ENCODE assay signal across 16 cellular contexts in the genomic region with DNA sequence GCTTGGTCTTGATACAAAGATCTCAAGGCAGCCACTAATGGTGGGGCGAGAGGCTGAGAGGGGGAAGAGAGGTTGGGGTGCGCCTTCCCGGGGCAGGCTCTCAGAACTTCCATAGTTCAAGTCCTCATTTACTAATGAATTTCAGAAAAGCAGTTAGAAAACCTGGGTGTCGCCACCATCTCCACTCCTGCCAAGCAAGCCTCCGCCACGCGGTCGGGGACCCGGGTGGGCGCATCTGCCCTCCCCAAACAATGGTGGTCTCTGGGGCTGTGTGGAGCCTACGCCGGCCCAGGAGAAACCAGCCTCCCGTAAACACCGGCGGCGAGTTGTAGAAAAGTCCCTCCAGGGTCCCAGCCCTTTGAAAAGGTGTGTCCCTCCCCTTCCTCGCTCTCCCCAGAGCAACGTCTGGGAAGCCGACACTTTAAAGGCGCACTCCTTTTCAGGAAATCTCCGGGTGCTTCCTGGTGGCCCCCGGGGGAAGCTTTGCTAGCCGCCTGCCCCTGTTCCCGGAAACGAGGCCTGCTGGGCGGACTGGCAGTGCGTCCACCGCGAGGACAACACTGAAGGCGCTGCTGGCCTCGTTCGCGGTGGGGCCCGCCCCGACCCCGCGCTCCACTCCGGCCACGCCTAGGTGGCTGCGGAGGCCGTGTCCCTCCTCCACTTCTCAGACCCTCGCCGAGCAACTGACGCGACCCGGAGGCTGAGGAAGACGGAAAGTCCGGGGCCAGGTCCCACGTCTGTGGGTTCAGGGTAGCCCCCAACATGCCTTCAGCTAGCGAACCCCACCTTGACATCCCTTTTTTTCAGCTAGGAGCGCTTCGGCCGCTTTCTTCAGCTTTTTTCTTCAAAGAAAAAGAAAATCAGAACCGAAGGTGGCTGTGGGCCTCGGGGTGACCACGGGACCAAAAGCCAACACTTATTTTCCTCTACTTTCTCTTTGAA. TPM values are rescaled to one million over a fixed set of nuclear protein-coding genes. Genes with fewer than 3 reads are reported as not detected.
DNase-seq lines count a peak whose midpoint lies in the region; ATAC-seq, FAIRE-seq and TF ChIP-seq lines count a peak whose summit lies in the region.
"Had no signal": no experiment of that assay in that cellular context is flagged by ENCODE, and none has a peak within 500 bp of the region (broad histone marks: within the 10 kb centered on the region; RNA-seq: fewer than 3 reads in every experiment).

No MANE protein-coding gene starts in this region.

- no peak overlapping the region for H3K18ac ChIP-seq in mesenchymal stem cell (ENCODE audit: low read depth in 1 of 2, low read length in 2 of 2)

- H3K79me1 ChIP-seq in mesenchymal stem cell (replicated peaks; ENCODE audit: low read length, poor library complexity, severe bottlenecking) = no peaks in the 10 kb centered on the region

- H3K14ac ChIP-seq in mesenchymal stem cell (ENCODE audit: low read length in 2 of 2) = no peak overlapping the region

- dilution Hi-C loops in endothelial cell of umbilical vein (cut with MboI; ENCODE audit: extremely low pct_ligation_motif_present, low sequenced_read_pairs) = no loop called here

- no peak overlapping the region for H2BK5ac ChIP-seq in mesenchymal stem cell (ENCODE audit: low read depth, low read length, poor library complexity, severe bottlenecking)

- no peak overlapping the region for H2AK5ac ChIP-seq in mesenchymal stem cell (ENCODE audit: low read length, severe bottlenecking)

- H2BK15ac ChIP-seq in mesenchymal stem cell (ENCODE audit: low read depth, poor library complexity, severe bottlenecking) = no peak overlapping the region

- POLR2A ChIA-PET in WTC11 (lab: Charles Lee) = no interaction called here
- POLR2A ChIA-PET in endothelial cell of umbilical vein (lab: Charles Lee) = no interaction called here

- H2BK12ac ChIP-seq in mesenchymal stem cell (ENCODE audit: low read length in 2 of 2) = no peak overlapping the region

- H3K27me3 Mint-ChIP-seq in WTC11 (ENCODE audit: low read depth) = peaks cover 97% of the 10 kb centered on the region

- H3K4ac ChIP-seq in mesenchymal stem cell (ENCODE audit: low read depth in 1 of 2, low read length in 2 of 2) = no peak overlapping the region

- peak; percentile 45 for ATAC-seq in WTC11

- peak overlapping the region; percentile 30 for H3K4me2 ChIP-seq in endothelial cell of umbilical vein (ENCODE audit: insufficient read depth, low read length)
- peak overlapping the region; percentile 9 for H3K4me2 ChIP-seq in mesenchymal stem cell (ENCODE audit: low read length, poor library complexity, severe bottlenecking)

- H3K4me1 ChIP-seq in endothelial cell of umbilical vein (ENCODE audit: control insufficient read depth, extremely low read depth, insufficient read depth, low read length) (peaks cover 5% of the 10 kb centered on the region), mesenchymal stem cell (ENCODE audit: control insufficient read depth, insufficient read depth, low read depth, low read length) (peaks cover 14% of the 10 kb centered on the region), stomach (peaks cover 16 to 35% (median 25%) of the 10 kb centered on the region in 4 donors), Peyer's patch (peaks cover 0 to 15% (median 0%) of the 10 kb centered on the region in 4 donors)

- no peaks in the 10 kb centered on the region for H3K36me3 ChIP-seq in endothelial cell of umbilical vein (ENCODE audit: control insufficient read depth in 2 of 2, extremely low read depth in 1 of 2, insufficient read depth in 2 of 2, low read length in 2 of 2)
- H3K36me3 ChIP-seq in mesenchymal stem cell (ENCODE audit: control insufficient read depth in 1 of 2, insufficient read depth in 2 of 2, low read depth in 1 of 2, low read length in 2 of 2) = no peaks in the 10 kb centered on the region
- no peaks in the 10 kb centered on the region for H3K36me3 ChIP-seq in stomach
- H3K36me3 ChIP-seq in Peyer's patch = no peaks in the 10 kb centered on the region

- H3K4me3 ChIP-seq in endothelial cell of umbilical vein (replicated peaks in 1 of 3; ENCODE audit: insufficient read depth in 1 of 3, low read depth in 1 of 3, low read length in 3 of 3) = peak overlapping the region in 1 of 3 experiments; percentile 12
- H3K4me3 ChIP-seq in mesenchymal stem cell (ENCODE audit: insufficient read depth in 1 of 2, low read depth in 1 of 2, low read length in 2 of 2) = peak overlapping the region in 1 of 2 experiments; percentile 67
- H3K4me3 ChIP-seq in stomach = peak overlapping the region; percentile 16 to 50 (median 33)
- peak overlapping the region in 2 of 4 donors; percentile 42 to 44 for H3K4me3 ChIP-seq in Peyer's patch

- no peaks in the 10 kb centered on the region for H3K9me3 Mint-ChIP-seq in WTC11

- no peak for TF ChIP-seq EP300 in stomach (IDR thresholded peaks at IDR 0.05)

- H3K27ac ChIP-seq in endothelial cell of umbilical vein (ENCODE audit: insufficient read depth, low read depth, low read length) (no peak overlapping the region), mesenchymal stem cell (ENCODE audit: low read length, poor library complexity, severe bottlenecking) (no peak overlapping the region), stomach (no peak overlapping the region), Peyer's patch (no peak overlapping the region)
- H3K27ac ChIP-seq: HL-60 had no signal

- peaks cover 74 to 95% of the 10 kb centered on the region in 2 experiments for H3K27me3 ChIP-seq in endothelial cell of umbilical vein (ENCODE audit: control insufficient read depth in 2 of 2, insufficient read depth in 2 of 2, low read length in 2 of 2)
- peaks cover 77 to 94% of the 10 kb centered on the region in 2 experiments for H3K27me3 ChIP-seq in mesenchymal stem cell (ENCODE audit: control insufficient read depth in 1 of 2, insufficient read depth in 1 of 2, low read length in 2 of 2)
- H3K27me3 ChIP-seq in stomach = peaks cover 34 to 95% (median 73%) of the 10 kb centered on the region in 3 donors
- H3K27me3 ChIP-seq in Peyer's patch = peaks cover 0 to 47% of the 10 kb centered on the region in 2 donors

- H3K4me1 Mint-ChIP-seq in WTC11 = peaks cover 26% of the 10 kb centered on the region

- TF ChIP-seq POLR2A in endothelial cell of umbilical vein (IDR thresholded peaks at IDR 0.05; ENCODE audit: low read depth, low read length) (no peak), stomach (IDR thresholded peaks at IDR 0.05) (no peak), Peyer's patch (IDR thresholded peaks at IDR 0.05) (no peak)

- CTCF ChIA-PET in WTC11 (lab: Charles Lee) (interaction anchor here (0.9 kb wide), 1 partner anchor 31 kb away, joined by 3 read pairs; no protein-coding TSS in a partner anchor), endothelial cell of umbilical vein (lab: Charles Lee) (no interaction called here)

- no peaks in the 10 kb centered on the region for H3K36me3 Mint-ChIP-seq in WTC11

- H3K9me3 ChIP-seq in endothelial cell of umbilical vein (replicated peaks; ENCODE audit: control insufficient read depth, insufficient read depth, low read length) = no peaks in the 10 kb centered on the region
- H3K9me3 ChIP-seq in mesenchymal stem cell (ENCODE audit: control insufficient read depth, low read length) = no peaks in the 10 kb centered on the region
- peaks cover 0 to under 1% (median 0%) of the 10 kb centered on the region in 4 donors for H3K9me3 ChIP-seq in stomach
- no peaks in the 10 kb centered on the region for H3K9me3 ChIP-seq in Peyer's patch

- peak; percentile 36 for DNase-seq in WTC11 (ENCODE audit: low spot score)
- DNase-seq in endothelial cell of umbilical vein (ENCODE audit: low read depth, low spot score) = no peak
- DNase-seq in mesenchymal stem cell = no peak
- no peak for DNase-seq in stomach
- DNase-seq in NCI-H1694 (lab: John Stamatoyannopoulos, UW) = no peak
- DNase-seq in NCI-H510A treated with DMSO at 0.1 percent for 48 hours (lab: John Stamatoyannopoulos, UW) = no peak
- DNase-seq in Peyer's patch = no peak
- DNase-seq in kidney glomerular epithelial cell (lab: John Stamatoyannopoulos, UW) = no peak
- DNase-seq: activated CD4-positive, alpha-beta T cell treated with anti-CD3 and anti-CD28 coated beads for 1 hour; activated effector memory CD4-positive, alpha-beta T cell treated with anti-CD3 and anti-CD28 coated beads, Interleukin-2, amount 50 U/mL, for 16 hours; cortex of kidney; DMS 273 treated with DMSO at 0.1 percent for 48 hours; NCI-H748 treated with DMSO at 0.1 percent for 48 hours had no signal

- no peak overlapping the region for H3K23ac ChIP-seq in mesenchymal stem cell (ENCODE audit: low read length in 2 of 2)

- FAIRE-seq in endothelial cell of umbilical vein (lab: Jason Lieb, UNC) = no peak
- FAIRE-seq: GM12891 had no signal

- no peak overlapping the region for H2BK120ac ChIP-seq in mesenchymal stem cell (ENCODE audit: low read depth, low read length)

- TF ChIP-seq CTCF in WTC11 (IDR thresholded peaks at IDR 0.05) = no peak
- no peak for TF ChIP-seq CTCF in endothelial cell of umbilical vein (IDR thresholded peaks at IDR 0.05; ENCODE audit: extremely low read depth in 1 of 2, insufficient read depth in 1 of 2, low read depth in 1 of 2, low read length in 2 of 2)
- TF ChIP-seq CTCF in stomach (IDR thresholded peaks at IDR 0.05) = no peak
- no peak for TF ChIP-seq CTCF in Peyer's patch (IDR thresholded peaks at IDR 0.05)

- H4K20me1 ChIP-seq in endothelial cell of umbilical vein (replicated peaks; ENCODE audit: control insufficient read depth, extremely low read depth, insufficient read depth, low read length) = no peaks in the 10 kb centered on the region

- no TSS peak for BruUV-seq in endothelial cell of umbilical vein (replicated peaks; lab: Mats Ljungman, UMichigan)

- peak overlapping the region; percentile 47 for H2AFZ ChIP-seq in endothelial cell of umbilical vein (ENCODE audit: low read depth, low read length)
- H2AFZ ChIP-seq in mesenchymal stem cell (ENCODE audit: low read depth, low read length) = no peak overlapping the region

- H3K4me3 Mint-ChIP-seq in WTC11 = peak overlapping the region; percentile 54

- H3K9ac ChIP-seq in endothelial cell of umbilical vein (replicated peaks; ENCODE audit: extremely low read depth, insufficient read depth, low read length) (no peak overlapping the region), mesenchymal stem cell (ENCODE audit: low read length) (peak overlapping the region; percentile 51)

- no peaks in the 10 kb centered on the region for H3K79me2 ChIP-seq in endothelial cell of umbilical vein (ENCODE audit: control insufficient read depth, insufficient read depth, low read length)

- intact Hi-C loops in endothelial cell of umbilical vein (cut with micrococcal nuclease) = no loop called here
- intact Hi-C loops in stomach (cut with DNase I; ENCODE audit: low total_unique reads) = no loop called here

- no peak overlapping the region for H3K27ac Mint-ChIP-seq in WTC11

- 20% methylated on average over 54 of the region's 56 CpGs for WGBS in mesenchymal stem cell
- WGBS in stomach, 5 donors = 7 to 17% (median 10%) methylated on average over 31 to 56 of the region's 56 CpGs

- no peaks in the 10 kb centered on the region for H3K9me1 ChIP-seq in endothelial cell of umbilical vein (replicated peaks; ENCODE audit: control insufficient read depth, extremely low read depth, insufficient read depth, low read length)

- H4K91ac ChIP-seq in mesenchymal stem cell (ENCODE audit: low read length) = no peak overlapping the region

- no peak overlapping the region for H4K8ac ChIP-seq in mesenchymal stem cell (ENCODE audit: low read length)

RNA-seq across cellular contexts. Expression of a gene that starts 16.8 kb away (rescaled TPM):
- 0.05 TPM in 1 of 3 replicates, not detected in the others for total RNA-seq in WTC11 (2021)
- total RNA-seq in endothelial cell of umbilical vein = not detected in 2 replicates
- not detected in 2 replicates for polyA plus RNA-seq in endothelial cell of umbilical vein
- not detected in 2 replicates for polyA plus RNA-seq in endothelial cell of umbilical vein (2011; cell fraction: cytosol; rRNA removed)
- polyA plus RNA-seq in endothelial cell of umbilical vein (2011; cell fraction: nucleus; rRNA removed) = not detected in 2 replicates
- polyA plus RNA-seq in endothelial cell of umbilical vein (2012) = not detected in 2 replicates
- polyA minus RNA-seq in endothelial cell of umbilical vein = not detected in 2 replicates
- polyA minus RNA-seq in endothelial cell of umbilical vein (2011; cell fraction: cytosol; rRNA and poly(A)+ RNA removed) = not detected
- not detected in 2 replicates for polyA minus RNA-seq in endothelial cell of umbilical vein (2011; cell fraction: nucleus; rRNA and poly(A)+ RNA removed)
- polyA plus RNA-seq in mesenchymal stem cell (2013, experiment 1 of 2) = not detected
- polyA plus RNA-seq in mesenchymal stem cell (2013, experiment 2 of 2) = not detected
- total RNA-seq in stomach = not detected
- polyA plus RNA-seq in stomach = not detected
- not detected for total RNA-seq in Peyer's patch
- total RNA-seq: SK-MEL-5 had no signal

RNA-seq across cellular contexts. Expression of a gene that starts 25.6 kb away (rescaled TPM):
- not detected in 3 replicates for total RNA-seq in WTC11 (2021)
- not detected in 2 replicates for total RNA-seq in endothelial cell of umbilical vein
- polyA plus RNA-seq in endothelial cell of umbilical vein = not detected in 2 replicates
- not detected in 2 replicates for polyA plus RNA-seq in endothelial cell of umbilical vein (2011; cell fraction: cytosol; rRNA removed)
- polyA plus RNA-seq in endothelial cell of umbilical vein (2011; cell fraction: nucleus; rRNA removed) = not detected in 2 replicates
- not detected in 2 replicates for polyA plus RNA-seq in endothelial cell of umbilical vein (2012)
- polyA minus RNA-seq in endothelial cell of umbilical vein = not detected in 2 replicates
- not detected for polyA minus RNA-seq in endothelial cell of umbilical vein (2011; cell fraction: cytosol; rRNA and poly(A)+ RNA removed)
- not detected in 2 replicates for polyA minus RNA-seq in endothelial cell of umbilical vein (2011; cell fraction: nucleus; rRNA and poly(A)+ RNA removed)
- not detected for polyA plus RNA-seq in mesenchymal stem cell (2013, experiment 1 of 2)
- not detected for polyA plus RNA-seq in mesenchymal stem cell (2013, experiment 2 of 2)
- not detected for total RNA-seq in stomach
- polyA plus RNA-seq in stomach = not detected
- not detected for total RNA-seq in Peyer's patch

RNA-seq across cellular contexts. Expression of a gene that starts 32.7 kb away (rescaled TPM):
- total RNA-seq in WTC11 (2021) = 0.17 TPM in 1 of 3 replicates, not detected in the others
- total RNA-seq in endothelial cell of umbilical vein = not detected in 2 replicates
- not detected in 2 replicates for polyA plus RNA-seq in endothelial cell of umbilical vein
- polyA plus RNA-seq in endothelial cell of umbilical vein (2011; cell fraction: cytosol; rRNA removed) = not detected in 2 replicates
- not detected in 2 replicates for polyA plus RNA-seq in endothelial cell of umbilical vein (2011; cell fraction: nucleus; rRNA removed)
- polyA plus RNA-seq in endothelial cell of umbilical vein (2012) = not detected in 2 replicates
- not detected in 2 replicates for polyA minus RNA-seq in endothelial cell of umbilical vein
- polyA minus RNA-seq in endothelial cell of umbilical vein (2011; cell fraction: cytosol; rRNA and poly(A)+ RNA removed) = not detected
- not detected in 2 replicates for polyA minus RNA-seq in endothelial cell of umbilical vein (2011; cell fraction: nucleus; rRNA and poly(A)+ RNA removed)
- not detected for polyA plus RNA-seq in mesenchymal stem cell (2013, experiment 1 of 2)
- not detected for polyA plus RNA-seq in mesenchymal stem cell (2013, experiment 2 of 2)
- total RNA-seq in stomach = not detected
- not detected for polyA plus RNA-seq in stomach
- not detected for total RNA-seq in Peyer's patch

RNA-seq across cellular contexts. Expression of a gene that starts 40.2 kb away (rescaled TPM):
- total RNA-seq in WTC11 (2021) (not detected in 3 replicates), endothelial cell of umbilical vein (not detected in 2 replicates), stomach (not detected), Peyer's patch (not detected)
- polyA plus RNA-seq in endothelial cell of umbilical vein (not detected in 2 replicates), stomach (not detected)
- polyA plus RNA-seq in endothelial cell of umbilical vein (2011; cell fraction: cytosol; rRNA removed) = not detected in 2 replicates
- polyA plus RNA-seq in endothelial cell of umbilical vein (2011; cell fraction: nucleus; rRNA removed) = not detected in 2 replicates
- not detected in 2 replicates for polyA plus RNA-seq in endothelial cell of umbilical vein (2012)
- not detected in 2 replicates for polyA minus RNA-seq in endothelial cell of umbilical vein
- polyA minus RNA-seq in endothelial cell of umbilical vein (2011; cell fraction: cytosol; rRNA and poly(A)+ RNA removed) = 1.0 TPM
- polyA minus RNA-seq in endothelial cell of umbilical vein (2011; cell fraction: nucleus; rRNA and poly(A)+ RNA removed) = not detected in 2 replicates
- not detected for polyA plus RNA-seq in mesenchymal stem cell (2013, experiment 1 of 2)
- not detected for polyA plus RNA-seq in mesenchymal stem cell (2013, experiment 2 of 2)

RNA-seq across cellular contexts. Expression of a gene that starts 49.7 kb away (rescaled TPM):
- not detected in 3 replicates for total RNA-seq in WTC11 (2021)
- not detected in 2 replicates for total RNA-seq in endothelial cell of umbilical vein
- polyA plus RNA-seq in endothelial cell of umbilical vein = not detected in 2 replicates
- polyA plus RNA-seq in endothelial cell of umbilical vein (2011; cell fraction: cytosol; rRNA removed) = not detected in 2 replicates
- not detected in 2 replicates for polyA plus RNA-seq in endothelial cell of umbilical vein (2011; cell fraction: nucleus; rRNA removed)
- polyA plus RNA-seq in endothelial cell of umbilical vein (2012) = not detected in 2 replicates
- not detected in 2 replicates for polyA minus RNA-seq in endothelial cell of umbilical vein
- not detected for polyA minus RNA-seq in endothelial cell of umbilical vein (2011; cell fraction: cytosol; rRNA and poly(A)+ RNA removed)
- not detected in 2 replicates for polyA minus RNA-seq in endothelial cell of umbilical vein (2011; cell fraction: nucleus; rRNA and poly(A)+ RNA removed)
- polyA plus RNA-seq in mesenchymal stem cell (2013, experiment 1 of 2) = not detected
- polyA plus RNA-seq in mesenchymal stem cell (2013, experiment 2 of 2) = not detected
- total RNA-seq in stomach = 1 to 10 TPM in 1 of 5 donors, not detected in 4; 2.6 TPM
- not detected for polyA plus RNA-seq in stomach
- total RNA-seq in Peyer's patch = not detected
- total RNA-seq: SK-MEL-5 had no signal
